Comparison of ENCODE assay signal across 17 cellular contexts in genomic region chr14:103656031-103656757, GRCh38. TPM values are rescaled to one million over a fixed set of nuclear protein-coding genes. Genes with fewer than 3 reads are reported as not detected.
DNase-seq lines count a peak whose midpoint lies in the region; TF ChIP-seq lines count a peak whose summit lies in the region.
"Had no signal": no experiment of that assay in that cellular context is flagged by ENCODE, and none has a peak within 500 bp of the region (broad histone marks: within the 10 kb centered on the region; RNA-seq: fewer than 3 reads in every experiment).

No MANE protein-coding gene starts in this region.

- no peak overlapping the region for H2BK120ac ChIP-seq in trophoblast cell (ENCODE audit: insufficient read depth, low read length, poor library complexity)

- no peaks in the 10 kb centered on the region for H3K27me3 Mint-ChIP-seq in activated CD4-positive, alpha-beta T cell treated with anti-CD3 and anti-CD28 coated beads, Interleukin-2, amount 10 ng/mL, durations not matched to agents 24 days and 14 days
- H3K27me3 Mint-ChIP-seq in neural progenitor cell (ENCODE audit: insufficient read depth, low read depth) = no peaks in the 10 kb centered on the region
- H3K27me3 Mint-ChIP-seq: activated CD4-positive, alpha-beta memory T cell treated with anti-CD3 and anti-CD28 coated beads, Interleukin-2, amount 10 ng/mL, durations not matched to agents 7 days and 5 days had no signal

- H3K9me3 Mint-ChIP-seq in activated CD4-positive, alpha-beta T cell treated with anti-CD3 and anti-CD28 coated beads, Interleukin-2, amount 10 ng/mL, durations not matched to agents 24 days and 14 days = no peaks in the 10 kb centered on the region
- H3K9me3 Mint-ChIP-seq in neural progenitor cell = no peaks in the 10 kb centered on the region
- H3K9me3 Mint-ChIP-seq: activated CD4-positive, alpha-beta memory T cell treated with anti-CD3 and anti-CD28 coated beads, Interleukin-2, amount 10 ng/mL, durations not matched to agents 7 days and 5 days; CD8-positive, alpha-beta memory T cell had no signal

- H3K27me3 ChIP-seq in PC-9 (ENCODE audit: insufficient read depth, low read depth) = no peaks in the 10 kb centered on the region
- no peaks in the 10 kb centered on the region for H3K27me3 ChIP-seq in trophoblast cell (ENCODE audit: insufficient read depth, low read length)
- H3K27me3 ChIP-seq in neural progenitor cell = no peaks in the 10 kb centered on the region
- H3K27me3 ChIP-seq: cardiac muscle cell, tibial artery had no signal

- H2AFZ ChIP-seq in PC-9 (no peak overlapping the region), trophoblast cell (ENCODE audit: insufficient read depth, low read length, poor library complexity) (no peak overlapping the region), neural progenitor cell (replicated peaks) (no peak overlapping the region)

- BruUV-seq in PC-9 (replicated peaks; lab: Mats Ljungman, UMichigan) = no TSS peak

- intact Hi-C loops in activated CD4-positive, alpha-beta T cell treated with anti-CD3 and anti-CD28 coated beads, Interleukin-2, amount 10 ng/mL, durations not matched to agents 24 days and 14 days (cut with micrococcal nuclease) = no loop called here
- intact Hi-C loops in PC-9 (cut with micrococcal nuclease; ENCODE audit: unreplicated experiment) = loop anchor here (10.0 kb wide), 1 partner anchor 151 kb away; no protein-coding TSS in a partner anchor

- H3K79me1 ChIP-seq in trophoblast cell (ENCODE audit: low read length) = no peaks in the 10 kb centered on the region

- POLR2A ChIA-PET in PC-9 (lab: Charles Lee; ENCODE audit: unreplicated experiment) = interaction anchor here (0.6 kb wide), 1 partner anchor 1662 kb away, joined by 5 read pairs; no protein-coding TSS in a partner anchor

- H3K9ac ChIP-seq in trophoblast cell (ENCODE audit: low read length) (no peak overlapping the region), neural progenitor cell (no peak overlapping the region)

- WGBS in trophoblast cell (ENCODE audit: extremely low coverage, insufficient coverage, insufficient read length) = no CpG with 5 or more reads among the region's 4 CpGs

- H3K4me1 Mint-ChIP-seq in activated CD4-positive, alpha-beta T cell treated with anti-CD3 and anti-CD28 coated beads, Interleukin-2, amount 10 ng/mL, durations not matched to agents 24 days and 14 days = peaks cover 5% of the 10 kb centered on the region
- H3K4me1 Mint-ChIP-seq in neural progenitor cell = peaks cover 23% of the 10 kb centered on the region

- no peak overlapping the region for H3K4me3 Mint-ChIP-seq in activated CD4-positive, alpha-beta T cell treated with anti-CD3 and anti-CD28 coated beads, Interleukin-2, amount 10 ng/mL, durations not matched to agents 24 days and 14 days
- no peak overlapping the region for H3K4me3 Mint-ChIP-seq in neural progenitor cell
- H3K4me3 Mint-ChIP-seq: activated CD4-positive, alpha-beta memory T cell treated with anti-CD3 and anti-CD28 coated beads, Interleukin-2, amount 10 ng/mL, durations not matched to agents 7 days and 5 days; CD8-positive, alpha-beta memory T cell had no signal

- DNase-seq in activated CD4-positive, alpha-beta T cell treated with anti-CD3 and anti-CD28 coated beads, Interleukin-2, amount 10 ng/mL, durations not matched to agents 24 days and 14 days = no peak
- no peak for DNase-seq in activated CD4-positive, alpha-beta T cell treated with anti-CD3 and anti-CD28 coated beads for 1 hour
- DNase-seq in PC-9 (peak in 1 of 2 experiments; percentile 78), fibroblast of gingiva (ENCODE audit: low read depth) (peak; percentile 16), trophoblast cell (peak; percentile 86), NCI-H2227 treated with DMSO at 0.1 percent for 48 hours (lab: John Stamatoyannopoulos, UW) (no peak), UCSD-AML1 (lab: John Stamatoyannopoulos, UW; ENCODE audit: unreplicated experiment) (no peak), neural progenitor cell (ENCODE audit: low spot score) (no peak)
- DNase-seq: 8988T; activated CD4-positive, alpha-beta memory T cell treated with anti-CD3 and anti-CD28 coated beads, Interleukin-2, amount 10 ng/mL, durations not matched to agents 7 days and 5 days; CD8-positive, alpha-beta memory T cell; head of caudate nucleus; NCI-H2081; NCI-H748 treated with DMSO at 0.1 percent for 48 hours; stimulated activated CD4-positive, alpha-beta T cell treated with anti-CD3 and anti-CD28 coated beads, Interleukin-1b, Interleukin-23, amount 100 ng/mL, for 48 hours; tibial artery had no signal

- H2BK12ac ChIP-seq in trophoblast cell (ENCODE audit: low read length) = no peak overlapping the region

- H3K27ac Mint-ChIP-seq in activated CD4-positive, alpha-beta T cell treated with anti-CD3 and anti-CD28 coated beads, Interleukin-2, amount 10 ng/mL, durations not matched to agents 24 days and 14 days = peak overlapping the region; percentile 52
- H3K27ac Mint-ChIP-seq in neural progenitor cell = no peak overlapping the region
- H3K27ac Mint-ChIP-seq: activated CD4-positive, alpha-beta memory T cell treated with anti-CD3 and anti-CD28 coated beads, Interleukin-2, amount 10 ng/mL, durations not matched to agents 7 days and 5 days had no signal

- H4K12ac ChIP-seq in trophoblast cell (ENCODE audit: low read depth, low read length) = no peak overlapping the region

- peak overlapping the region; percentile 42 for H3K18ac ChIP-seq in trophoblast cell (ENCODE audit: low read length)

- H3K23ac ChIP-seq in trophoblast cell (ENCODE audit: low read length) = no peak overlapping the region

- H4K91ac ChIP-seq in trophoblast cell (ENCODE audit: low read depth, low read length) = no peak overlapping the region

- peaks cover 40% of the 10 kb centered on the region for H3K36me3 Mint-ChIP-seq in activated CD4-positive, alpha-beta T cell treated with anti-CD3 and anti-CD28 coated beads, Interleukin-2, amount 10 ng/mL, durations not matched to agents 24 days and 14 days (ENCODE audit: low read depth)
- H3K36me3 Mint-ChIP-seq in neural progenitor cell = peaks cover 34% of the 10 kb centered on the region

- no peak overlapping the region for H3K4me3 ChIP-seq in PC-9
- H3K4me3 ChIP-seq in trophoblast cell (ENCODE audit: low read depth, low read length) = no peak overlapping the region
- no peak overlapping the region for H3K4me3 ChIP-seq in neural progenitor cell
- H3K4me3 ChIP-seq: cardiac muscle cell, tibial artery had no signal

- no peak overlapping the region for H3K14ac ChIP-seq in trophoblast cell (ENCODE audit: low read length)

- H3K79me2 ChIP-seq in PC-9 (ENCODE audit: low read depth) (peaks cover 50% of the 10 kb centered on the region), trophoblast cell (ENCODE audit: control insufficient read depth, insufficient read depth, low read length, poor library complexity) (no peaks in the 10 kb centered on the region), neural progenitor cell (ENCODE audit: low read depth) (peaks cover 47% of the 10 kb centered on the region)

- no peak overlapping the region for H2AK5ac ChIP-seq in trophoblast cell (ENCODE audit: low read length)

- H3K9me3 ChIP-seq in PC-9 (ENCODE audit: insufficient read depth, low read depth) = no peaks in the 10 kb centered on the region
- no peaks in the 10 kb centered on the region for H3K9me3 ChIP-seq in trophoblast cell (ENCODE audit: insufficient read depth, low read depth, low read length)
- no peaks in the 10 kb centered on the region for H3K9me3 ChIP-seq in neural progenitor cell (ENCODE audit: low read depth)
- H3K9me3 ChIP-seq: tibial artery had no signal

- H4K20me1 ChIP-seq in PC-9 (ENCODE audit: insufficient read depth) (peaks cover 46% of the 10 kb centered on the region), neural progenitor cell (ENCODE audit: low read depth) (peaks cover 44% of the 10 kb centered on the region)

- CTCF ChIA-PET in PC-9 (lab: Charles Lee) = interaction anchor here (0.6 to 0.8 kb wide), 2 partner anchors 85 to 185 kb away, joined by 3 to 5 read pairs; no protein-coding TSS in a partner anchor

- H4K8ac ChIP-seq in trophoblast cell (ENCODE audit: low read depth, low read length) = no peak overlapping the region

- no peak overlapping the region for H2BK5ac ChIP-seq in trophoblast cell (ENCODE audit: low read depth, low read length, poor library complexity)

- H3K9me2 ChIP-seq in PC-9 (ENCODE audit: insufficient read depth) = no peaks in the 10 kb centered on the region

- 0 out of 2 replicates have a peak overlapping the region, but pooled peaks have one; percentile 0 for H3K4me2 ChIP-seq in PC-9
- no peak overlapping the region for H3K4me2 ChIP-seq in trophoblast cell (ENCODE audit: low read length)
- H3K4me2 ChIP-seq in neural progenitor cell = no peak overlapping the region

- H3K4me1 ChIP-seq in PC-9 (replicated peaks; ENCODE audit: insufficient read depth) = peaks cover 11% of the 10 kb centered on the region
- H3K4me1 ChIP-seq in trophoblast cell (ENCODE audit: control insufficient read depth in 1 of 2, insufficient read depth in 2 of 2, low read length in 2 of 2) = no peaks in the 10 kb centered on the region
- H3K4me1 ChIP-seq in neural progenitor cell = no peaks in the 10 kb centered on the region

- no peak overlapping the region for H3K4ac ChIP-seq in trophoblast cell (ENCODE audit: low read depth, low read length)

- TF ChIP-seq CTCF in PC-9 (conservative IDR thresholded peaks at IDR 0.05) = no peak
- TF ChIP-seq CTCF in neural progenitor cell (IDR thresholded peaks at IDR 0.05) = no peak

- H3K36me3 ChIP-seq in PC-9 (ENCODE audit: low read depth) = peaks cover 44% of the 10 kb centered on the region
- H3K36me3 ChIP-seq in trophoblast cell (ENCODE audit: control insufficient read depth in 1 of 2, insufficient read depth in 2 of 2, low read length in 2 of 2) = peaks cover 44 to 52% of the 10 kb centered on the region in 2 experiments
- H3K36me3 ChIP-seq in neural progenitor cell = peaks cover 5% of the 10 kb centered on the region

- H3F3A ChIP-seq in PC-9 (ENCODE audit: insufficient read depth, low read depth) (peaks cover 40% of the 10 kb centered on the region; the same call in 1 of the 2 replicates), neural progenitor cell (ENCODE audit: low read depth) (no peaks in the 10 kb centered on the region)

- H3K27ac ChIP-seq in PC-9 (peak overlapping the region; percentile 69), trophoblast cell (ENCODE audit: low read depth, low read length) (no peak overlapping the region), neural progenitor cell (no peak overlapping the region)
- H3K27ac ChIP-seq: cardiac muscle cell had no signal

RNA-seq across cellular contexts. Expression of gene KLC1, which starts 27.2 kb away (rescaled TPM):
- total RNA-seq in activated CD4-positive, alpha-beta T cell treated with anti-CD3 and anti-CD28 coated beads, Interleukin-2, amount 10 ng/mL, durations not matched to agents 24 days and 14 days = 132 and 155 TPM in 2 replicates
- total RNA-seq in PC-9 (2021) (254 and 331 TPM in 2 replicates), neural progenitor cell (ENCODE audit: low replicate concordance) (163 and 232 TPM in 2 replicates)
- 105 TPM in 2 replicates for polyA plus RNA-seq in trophoblast cell (2013)

RNA-seq across cellular contexts. Expression of gene XRCC3, which starts 59.1 kb away (rescaled TPM):
- 70.3 and 75.8 TPM in 2 replicates for total RNA-seq in activated CD4-positive, alpha-beta T cell treated with anti-CD3 and anti-CD28 coated beads, Interleukin-2, amount 10 ng/mL, durations not matched to agents 24 days and 14 days
- 64.1 and 65.1 TPM in 2 replicates for total RNA-seq in PC-9 (2021)
- polyA plus RNA-seq in trophoblast cell (2013) = 10.1 and 11.7 TPM in 2 replicates
- 59.7 and 60.2 TPM in 2 replicates for total RNA-seq in neural progenitor cell (ENCODE audit: low replicate concordance)

RNA-seq across cellular contexts. Expression of gene ZFYVE21, which starts 59.4 kb away (rescaled TPM):
- total RNA-seq in activated CD4-positive, alpha-beta T cell treated with anti-CD3 and anti-CD28 coated beads, Interleukin-2, amount 10 ng/mL, durations not matched to agents 24 days and 14 days = 21.4 and 23.9 TPM in 2 replicates
- total RNA-seq in PC-9 (2021) (93.3 and 118 TPM in 2 replicates), neural progenitor cell (ENCODE audit: low replicate concordance) (46.2 and 53.2 TPM in 2 replicates)
- polyA plus RNA-seq in trophoblast cell (2013) = 49.1 and 50.0 TPM in 2 replicates

Comparison
In these comparisons a context has a peak if more than half of its experiments do, and no peak if none do; other contexts are left out.
1. DNase-seq: peak in fibroblast of gingiva (single experiment) and trophoblast cell (2 of 2); none in activated CD4-positive, alpha-beta T cell treated with anti-CD3 and anti-CD28 coated beads, Interleukin-2, amount 10 ng/mL, durations not matched to agents 24 days and 14 days (single experiment), activated CD4-positive, alpha-beta T cell treated with anti-CD3 and anti-CD28 coated beads for 1 hour (single experiment), NCI-H2227 treated with DMSO at 0.1 percent for 48 hours (single experiment), UCSD-AML1 (single experiment) and neural progenitor cell (single experiment).